Comparison of ENCODE assay signal across 30 cellular contexts in the genomic region with DNA sequence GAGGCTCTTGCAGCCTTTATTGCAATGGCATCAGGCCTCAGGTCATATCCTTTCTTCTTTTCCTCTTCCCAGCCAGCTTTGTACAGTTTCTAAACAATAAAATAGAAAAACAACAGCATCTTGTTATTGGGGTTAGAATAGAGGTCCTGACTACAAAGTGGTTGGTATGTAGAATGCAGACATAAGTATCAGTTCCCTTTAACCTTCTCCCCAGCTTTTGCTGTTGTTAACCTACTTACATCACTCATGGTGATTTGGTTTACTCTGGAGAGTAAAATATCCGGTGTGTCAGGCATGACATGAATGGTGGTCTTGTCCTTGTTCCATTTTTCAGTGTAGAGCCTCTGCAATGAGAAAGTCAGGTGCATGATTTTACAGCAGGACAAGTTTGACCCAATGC.
A peak's percentile ranks its signal among the peaks of the same experiment; 100 is the strongest.
DNase-seq lines count a peak whose midpoint lies in the region; ATAC-seq and TF ChIP-seq lines count a peak whose summit lies in the region.
"Had no signal": no experiment of that assay in that cellular context is flagged by ENCODE, and none has a peak within 500 bp of the region (broad histone marks: within the 10 kb centered on the region; RNA-seq: fewer than 3 reads in every experiment).

No MANE protein-coding gene starts in this region.

- 83% methylated on average over 1 of the region's 1 CpG for WGBS in suprapubic skin

- H3K4me3 Mint-ChIP-seq in stimulated activated memory B cell treated with anti-CD40 and anti-IgM and Interleukin-4, amounts not matched to agents 10 μg/mL and 1 μg/mL and 100 μg/mL, for 72 hours = no peak overlapping the region
- H3K4me3 Mint-ChIP-seq: activated CD4-positive, alpha-beta memory T cell treated with anti-CD3 and anti-CD28 coated beads for 36 hours; activated naive CD8-positive, alpha-beta T cell; endodermal cell; HFFc6; mesothelial cell of epicardium; naive thymus-derived CD4-positive, alpha-beta T cell; stimulated activated naive CD8-positive, alpha-beta T cell treated with anti-CD3 and anti-CD28 coated beads, Interleukin-15, Interleukin-2, amounts not matched to agents 100 ng/mL and 50 ng/mL, for 24 hours had no signal

- no peak for TF ChIP-seq EP300 in suprapubic skin (IDR thresholded peaks at IDR 0.05)

- TF ChIP-seq POLR2A in suprapubic skin (IDR thresholded peaks at IDR 0.05) = no peak

- H3K9me3 Mint-ChIP-seq in stimulated activated memory B cell treated with anti-CD40 and anti-IgM and Interleukin-4, amounts not matched to agents 10 μg/mL and 1 μg/mL and 100 μg/mL, for 72 hours = no peaks in the 10 kb centered on the region
- H3K9me3 Mint-ChIP-seq: activated CD4-positive, alpha-beta memory T cell treated with anti-CD3 and anti-CD28 coated beads for 36 hours; endodermal cell; HFFc6; stimulated activated naive CD8-positive, alpha-beta T cell treated with anti-CD3 and anti-CD28 coated beads, Interleukin-15, Interleukin-2, amounts not matched to agents 100 ng/mL and 50 ng/mL, for 24 hours had no signal

- H3K27me3 Mint-ChIP-seq in stimulated activated memory B cell treated with anti-CD40 and anti-IgM and Interleukin-4, amounts not matched to agents 10 μg/mL and 1 μg/mL and 100 μg/mL, for 72 hours = no peaks in the 10 kb centered on the region
- H3K27me3 Mint-ChIP-seq: activated CD4-positive, alpha-beta memory T cell treated with anti-CD3 and anti-CD28 coated beads for 36 hours; activated naive CD8-positive, alpha-beta T cell; stimulated activated naive CD8-positive, alpha-beta T cell treated with anti-CD3 and anti-CD28 coated beads, Interleukin-15, Interleukin-2, amounts not matched to agents 100 ng/mL and 50 ng/mL, for 24 hours had no signal

- peaks cover 23% of the 10 kb centered on the region for H3K4me1 Mint-ChIP-seq in stimulated activated memory B cell treated with anti-CD40 and anti-IgM and Interleukin-4, amounts not matched to agents 10 μg/mL and 1 μg/mL and 100 μg/mL, for 72 hours

- H3K4me1 ChIP-seq in SJCRH30 (no peaks in the 10 kb centered on the region), suprapubic skin (no peaks in the 10 kb centered on the region)
- H3K4me1 ChIP-seq: BLaER1 treated with 17β-estradiol and CSF1 and Interleukin-3, amounts not matched to agents 10 nM and 100 nM; Caco-2; prostate gland; tibial nerve had no signal

- H3K36me3 ChIP-seq in SJCRH30 (peaks cover 79% of the 10 kb centered on the region), suprapubic skin (no peaks in the 10 kb centered on the region)
- H3K36me3 ChIP-seq: BLaER1 treated with 17β-estradiol and CSF1 and Interleukin-3, amounts not matched to agents 10 nM and 100 nM; cardiac muscle cell; MG63; prostate gland; tibial nerve had no signal

- TF ChIP-seq CTCF in GM20000 (IDR thresholded peaks at IDR 0.05; ENCODE audit: extremely low read depth, missing control alignments) = no peak
- no peak for TF ChIP-seq CTCF in coronary artery (IDR thresholded peaks at IDR 0.05)
- TF ChIP-seq CTCF in suprapubic skin (IDR thresholded peaks at IDR 0.05) = no peak

- no peak overlapping the region for H3K27ac ChIP-seq in coronary artery
- no peak overlapping the region for H3K27ac ChIP-seq in SJCRH30
- no peak overlapping the region for H3K27ac ChIP-seq in suprapubic skin
- H3K27ac ChIP-seq: BLaER1 treated with 17β-estradiol and CSF1 and Interleukin-3, amounts not matched to agents 10 nM and 100 nM; cardiac muscle cell; prostate gland; tibial nerve had no signal

- DNase-seq in GM20000 (ENCODE audit: low spot score) (peak; percentile 3), coronary artery (ENCODE audit: low spot score) (no peak), SJCRH30 (no peak), suprapubic skin (ENCODE audit: low spot score in 2 of 2) (no peak)
- DNase-seq: activated CD4-positive, alpha-beta memory T cell treated with anti-CD3 and anti-CD28 coated beads for 36 hours; activated CD4-positive, CD25-positive, alpha-beta regulatory T cell treated with anti-CD3 and anti-CD28 coated beads, Interleukin-2, amount 50 U/mL, for 72 hours; aorta; Caco-2; endodermal cell; foreskin fibroblast; GOT3; head of caudate nucleus; HFFc6; KG1; MG63; naive thymus-derived CD4-positive, alpha-beta T cell; NCI-H1417 treated with DMSO at 0.1 percent for 48 hours; NCI-H2081; NCI-H226 had no signal

- no peaks in the 10 kb centered on the region for H3K27me3 ChIP-seq in SJCRH30
- no peaks in the 10 kb centered on the region for H3K27me3 ChIP-seq in suprapubic skin
- H3K27me3 ChIP-seq: BLaER1 treated with 17β-estradiol and CSF1 and Interleukin-3, amounts not matched to agents 10 nM and 100 nM; cardiac muscle cell; MG63; tibial nerve had no signal

- no peaks in the 10 kb centered on the region for H3K9me3 ChIP-seq in SJCRH30 (replicated peaks)
- no peaks in the 10 kb centered on the region for H3K9me3 ChIP-seq in suprapubic skin
- H3K9me3 ChIP-seq: BLaER1 treated with 17β-estradiol and CSF1 and Interleukin-3, amounts not matched to agents 10 nM and 100 nM; Caco-2; MG63; prostate gland; tibial nerve had no signal

- peak overlapping the region; percentile 37 for H3K27ac Mint-ChIP-seq in stimulated activated memory B cell treated with anti-CD40 and anti-IgM and Interleukin-4, amounts not matched to agents 10 μg/mL and 1 μg/mL and 100 μg/mL, for 72 hours
- H3K27ac Mint-ChIP-seq: activated CD4-positive, alpha-beta memory T cell treated with anti-CD3 and anti-CD28 coated beads for 36 hours; activated naive CD8-positive, alpha-beta T cell; endodermal cell; HFFc6; mesothelial cell of epicardium; naive thymus-derived CD4-positive, alpha-beta T cell; stimulated activated naive CD8-positive, alpha-beta T cell treated with anti-CD3 and anti-CD28 coated beads, Interleukin-15, Interleukin-2, amounts not matched to agents 100 ng/mL and 50 ng/mL, for 24 hours had no signal

- ATAC-seq in GM18498 (IDR thresholded peaks at IDR 0.05; ENCODE audit: unreplicated experiment) (peak; percentile 73), HG03103 (IDR thresholded peaks at IDR 0.05; ENCODE audit: low read depth, unreplicated experiment) (peak; percentile 65)
- peak; percentile 90 for ATAC-seq in stimulated activated memory B cell treated with anti-CD40 and anti-IgM and Interleukin-4, amounts not matched to agents 10 μg/mL and 1 μg/mL and 100 μg/mL, for 72 hours
- ATAC-seq: esophagus mucosa; naive thymus-derived CD4-positive, alpha-beta T cell had no signal

- H3K4me3 ChIP-seq in coronary artery (no peak overlapping the region), SJCRH30 (no peak overlapping the region), suprapubic skin (no peak overlapping the region)
- H3K4me3 ChIP-seq: BLaER1 treated with 17β-estradiol and CSF1 and Interleukin-3, amounts not matched to agents 10 nM and 100 nM; cardiac muscle cell; MG63; prostate gland; tibial nerve had no signal

- no peaks in the 10 kb centered on the region for H3K36me3 Mint-ChIP-seq in stimulated activated memory B cell treated with anti-CD40 and anti-IgM and Interleukin-4, amounts not matched to agents 10 μg/mL and 1 μg/mL and 100 μg/mL, for 72 hours
- H3K36me3 Mint-ChIP-seq: activated CD4-positive, alpha-beta memory T cell treated with anti-CD3 and anti-CD28 coated beads for 36 hours; mesothelial cell of epicardium had no signal
